Comparison of ENCODE assay signal across 8 cellular contexts in the genomic region with DNA sequence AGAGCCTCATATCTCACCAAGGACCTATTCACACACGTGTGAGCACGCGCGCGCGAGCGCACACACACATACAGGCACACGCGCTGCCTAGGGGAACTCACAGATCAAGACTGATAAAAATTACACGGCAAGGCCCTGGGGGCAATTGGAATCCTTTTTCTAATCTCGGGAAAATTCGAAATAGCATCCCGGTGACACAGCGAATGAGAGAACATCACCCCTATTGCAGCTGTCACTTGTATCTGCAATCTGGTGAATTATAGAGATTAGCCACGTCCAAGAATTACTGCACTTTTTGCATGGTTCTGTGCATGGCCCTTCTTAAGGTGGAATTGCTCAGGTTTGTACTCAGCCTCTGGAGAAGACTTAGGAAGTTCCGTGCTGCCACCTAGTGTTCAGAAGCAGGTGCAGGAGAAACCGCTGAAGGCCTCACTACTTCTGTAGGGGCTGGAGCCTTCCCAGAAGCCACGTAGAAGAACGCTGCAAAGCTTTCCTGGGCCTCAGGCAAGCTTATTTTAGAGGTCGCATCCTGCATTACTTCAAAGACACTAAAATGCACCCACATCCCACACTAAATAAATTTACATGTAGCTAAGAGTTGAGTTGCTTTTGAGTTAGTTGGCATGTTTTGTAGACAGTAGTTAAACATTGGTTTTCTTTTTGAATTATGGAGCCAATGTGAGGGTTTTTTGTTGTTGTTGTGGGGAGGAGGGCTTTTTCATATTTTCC.
DNase-seq lines count a peak whose midpoint lies in the region; ATAC-seq, FAIRE-seq and TF ChIP-seq lines count a peak whose summit lies in the region.

No MANE protein-coding gene starts in this region.

- H3K27ac ChIP-seq in pancreas (no peak overlapping the region), vagina (no peak overlapping the region)

- DNase-seq in DMS79 treated with DMSO at 0.1 percent for 48 hours (lab: John Stamatoyannopoulos, UW) (peak; percentile 86), H54 (ENCODE audit: insufficient read length, low spot score) (peak; percentile 61), LoVo (ENCODE audit: low spot score) (peak; percentile 70), RCC 7860 (ENCODE audit: low spot score) (peak; percentile 78), globus pallidus (ENCODE audit: low spot score) (peak; percentile 80), pancreas (peak; percentile 62 to 77 (median 64)), vagina (ENCODE audit: extremely low spot score in 2 of 2) (no peak)
- DNase-seq in activated effector memory CD4-positive, alpha-beta T cell treated with Interleukin-2 at 50 U/mL for 16 hours: peak; percentile 2

- no peak for TF ChIP-seq POLR2A in H54 (IDR thresholded peaks at IDR 0.05; ENCODE audit: low read depth, low read length)
- TF ChIP-seq POLR2A in vagina (IDR thresholded peaks at IDR 0.05): no peak

- FAIRE-seq in H54 (lab: Jason Lieb, UNC): peak; percentile 66
- FAIRE-seq in RCC 7860 (lab: Jason Lieb, UNC): peak; percentile 53
- no peak for FAIRE-seq in pancreas (lab: Jason Lieb, UNC)

- WGBS in pancreas, 2 donors: 26 to 27% methylated on average over 20 of the region's 20 CpGs

- H3K27me3 ChIP-seq in pancreas (no peaks in the 10 kb centered on the region), vagina (no peaks in the 10 kb centered on the region)

- TF ChIP-seq CTCF in pancreas (IDR thresholded peaks at IDR 0.05) (peak; percentile 66 to 84 (median 69)), vagina (IDR thresholded peaks at IDR 0.05) (peak in 2 of 3 experiments; percentile 60 to 63)

- H3K4me1 ChIP-seq in pancreas (no peaks in the 10 kb centered on the region), vagina (peaks cover 16% of the 10 kb centered on the region)

- H3K4me3 ChIP-seq in pancreas (no peak overlapping the region), vagina (no peak overlapping the region)

- peak; percentile 78 to 99 (median 98) for ATAC-seq in pancreas

- intact Hi-C loops in pancreas (cut with DNase I): no loop called here
- intact Hi-C loops in vagina (cut with DNase I): no loop called here

- H3K36me3 ChIP-seq in pancreas (no peaks in the 10 kb centered on the region), vagina (no peaks in the 10 kb centered on the region)

- H3K9me3 ChIP-seq in pancreas: no peaks in the 10 kb centered on the region
- H3K9me3 ChIP-seq in vagina: no peaks in the 10 kb centered on the region

Comparison
In these comparisons a context has a peak if more than half of its experiments do, and no peak if none do; other contexts are left out.
1. DNase-seq: peak in DMS79 treated with DMSO at 0.1 percent for 48 hours (single experiment), H54 (single experiment), LoVo (single experiment), RCC 7860 (single experiment), activated effector memory CD4-positive, alpha-beta T cell treated with Interleukin-2 at 50 U/mL for 16 hours (single experiment), globus pallidus (single experiment) and pancreas (6 of 6); none in vagina (0 of 2).